Comparison of ENCODE assay signal across 12 cellular contexts in genomic region chr9:105216440-105217178, GRCh38. TPM values are rescaled to one million over a fixed set of nuclear protein-coding genes. Genes with fewer than 3 reads are reported as not detected.
DNase-seq lines count a peak whose midpoint lies in the region; ATAC-seq, FAIRE-seq and TF ChIP-seq lines count a peak whose summit lies in the region.
"Had no signal": no experiment of that assay in that cellular context is flagged by ENCODE, and none has a peak within 500 bp of the region (broad histone marks: within the 10 kb centered on the region; RNA-seq: fewer than 3 reads in every experiment).

No MANE protein-coding gene starts in this region.

- no peak for TF ChIP-seq POLR2A in Peyer's patch (IDR thresholded peaks at IDR 0.05)
- TF ChIP-seq POLR2A in H54 (IDR thresholded peaks at IDR 0.05; ENCODE audit: low read depth, low read length) = no peak

- no peaks in the 10 kb centered on the region for H3K9me3 ChIP-seq in Peyer's patch
- no peaks in the 10 kb centered on the region for H3K9me3 ChIP-seq in effector memory CD4-positive, alpha-beta T cell (ENCODE audit: control insufficient read depth, low read length)

- DNase-seq in G401 (ENCODE audit: low spot score) = peak; percentile 75
- DNase-seq in Peyer's patch = peak in 2 of 3 donors; percentile 53 to 65
- peak; percentile 25 for DNase-seq in fibroblast of the aortic adventitia (ENCODE audit: low read depth)
- peak; percentile 90 for DNase-seq in pons (ENCODE audit: low spot score)
- DNase-seq in effector memory CD4-positive, alpha-beta T cell = no peak
- no peak for DNase-seq in H54 (ENCODE audit: insufficient read length, low spot score)
- no peak for DNase-seq in NCI-H524 (lab: John Stamatoyannopoulos, UW)
- DNase-seq: NCI-H1694 treated with DMSO at 0.1 percent for 48 hours, T-cell had no signal

- no peak overlapping the region for H3K27ac ChIP-seq in Peyer's patch
- no peak overlapping the region for H3K27ac ChIP-seq in effector memory CD4-positive, alpha-beta T cell (ENCODE audit: insufficient read depth, low read length, poor library complexity, severe bottlenecking)
- H3K27ac ChIP-seq: C4-2B, epithelial cell of prostate had no signal

- TF ChIP-seq CTCF in Peyer's patch (IDR thresholded peaks at IDR 0.05) = no peak
- TF ChIP-seq CTCF in fibroblast of the aortic adventitia (IDR thresholded peaks at IDR 0.05; ENCODE audit: insufficient read depth, low read length) = no peak

- no peak for FAIRE-seq in H54 (lab: Jason Lieb, UNC)

- H3K36me3 ChIP-seq in Peyer's patch = no peaks in the 10 kb centered on the region
- no peaks in the 10 kb centered on the region for H3K36me3 ChIP-seq in effector memory CD4-positive, alpha-beta T cell (ENCODE audit: control insufficient read depth, insufficient read depth, low read length)

- peaks cover 0 to 5% (median 0%) of the 10 kb centered on the region in 4 donors for H3K4me1 ChIP-seq in Peyer's patch
- H3K4me1 ChIP-seq in effector memory CD4-positive, alpha-beta T cell (ENCODE audit: control insufficient read depth, insufficient read depth, low read length, poor library complexity, severe bottlenecking) = no peaks in the 10 kb centered on the region

- ATAC-seq in HG02623 (IDR thresholded peaks at IDR 0.05; ENCODE audit: unreplicated experiment) = no peak
- ATAC-seq: T-cell had no signal

- in situ Hi-C loops in G401 (cut with HindIII; ENCODE audit: low sequenced_read_pairs) = no loop called here

- H3K4me3 ChIP-seq in Peyer's patch (no peak overlapping the region), fibroblast of the aortic adventitia (ENCODE audit: low read depth, low read length) (no peak overlapping the region)
- no peak overlapping the region for H3K4me3 ChIP-seq in effector memory CD4-positive, alpha-beta T cell (ENCODE audit: insufficient read depth, low read depth, low read length, poor library complexity, severe bottlenecking)

- no peaks in the 10 kb centered on the region for H3K27me3 ChIP-seq in Peyer's patch
- no peaks in the 10 kb centered on the region for H3K27me3 ChIP-seq in effector memory CD4-positive, alpha-beta T cell (replicated peaks; ENCODE audit: control insufficient read depth, insufficient read depth, low read length, poor library complexity, severe bottlenecking)

RNA-seq across cellular contexts. Expression of gene SLC44A1, which starts 27.8 kb away (rescaled TPM):
- 25.0 and 30.0 TPM in 2 replicates for total RNA-seq in G401 (2014; rRNA removed; shearing (Covaris generic))
- 10 to 100 TPM in 3 of 4 donors, 1 to 10 TPM in 1; 9.9 to 53.8 (median 40.8) TPM for total RNA-seq in Peyer's patch
- total RNA-seq in fibroblast of the aortic adventitia (ENCODE audit: low replicate concordance) = 44.1 and 60.5 TPM in 2 replicates

Comparison
In these comparisons a context has a peak if more than half of its experiments do, and no peak if none do; other contexts are left out.
1. DNase-seq: peak in G401 (single experiment), Peyer's patch (2 of 3), fibroblast of the aortic adventitia (single experiment) and pons (single experiment); none in effector memory CD4-positive, alpha-beta T cell (0 of 3), H54 (single experiment) and NCI-H524 (0 of 2).